ENCODE assay signal across 7 cellular contexts in the genomic region with DNA sequence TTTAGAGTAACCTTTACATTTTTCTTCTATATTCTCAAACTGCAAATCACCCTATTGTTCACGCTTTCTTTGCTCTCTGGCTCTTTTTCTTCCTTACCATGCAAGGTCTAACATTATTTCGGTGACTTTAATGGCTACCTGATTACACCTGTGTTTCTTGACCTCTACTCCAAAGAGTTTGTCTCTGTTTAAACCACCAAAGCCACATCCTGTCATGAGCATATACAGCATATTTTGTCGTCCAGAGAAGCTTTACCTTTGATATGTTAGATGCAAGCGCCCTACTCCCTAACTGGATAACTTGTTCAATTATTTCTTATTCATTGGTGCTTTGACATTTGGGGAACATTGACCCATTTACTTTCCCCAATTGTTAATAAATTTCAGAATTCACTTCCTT.
"Had no signal": no experiment of that assay in that cellular context is flagged by ENCODE, and none has a peak within 500 bp of the region (broad histone marks: within the 10 kb centered on the region; RNA-seq: fewer than 3 reads in every experiment).

No MANE protein-coding gene starts in this region.

- H2AFZ ChIP-seq: GM23248 had no signal

- H3K9ac ChIP-seq: GM23248 had no signal

- H3K4me3 ChIP-seq: GM23248 had no signal

- DNase-seq: GM23248, GOT3, H9, HCEC 1CT, KBM-7 had no signal

- ATAC-seq: HepG2 had no signal

- H3K27ac ChIP-seq: GM23248, HL-60 had no signal
